9 cellular contexts compared by ENCODE assay signal in the genomic region with DNA sequence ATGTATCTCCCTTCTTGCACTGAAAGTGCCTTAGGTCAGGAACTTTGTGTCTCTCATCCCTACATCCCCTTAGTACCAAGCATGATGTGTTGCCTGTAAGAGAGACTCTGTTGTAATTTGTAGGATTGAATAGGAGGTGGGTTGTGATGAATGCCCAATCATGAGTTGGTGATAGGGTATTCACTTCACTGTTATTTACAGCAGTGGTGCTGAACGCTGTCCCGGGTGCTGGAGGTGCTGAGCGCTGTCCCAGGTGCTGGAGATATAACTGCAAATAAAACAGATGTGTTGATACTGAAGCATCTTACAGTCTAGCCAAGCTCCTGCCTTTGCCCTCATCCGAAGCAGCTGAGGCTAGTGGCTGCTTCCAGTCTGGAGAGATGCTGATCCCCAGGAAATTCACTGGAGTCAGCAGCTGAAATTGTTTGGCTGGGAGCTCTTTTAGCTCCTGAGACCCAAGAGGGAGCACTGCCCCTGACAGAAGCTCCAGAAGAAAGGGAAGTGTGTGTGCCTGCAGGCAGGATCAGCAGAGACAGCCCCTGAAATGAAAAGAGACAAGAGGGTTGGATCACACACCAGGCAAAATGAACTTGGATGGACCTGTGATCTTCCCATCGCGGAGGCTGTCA.
DNase-seq lines count a peak whose midpoint lies in the region; ATAC-seq, FAIRE-seq and TF ChIP-seq lines count a peak whose summit lies in the region.
"Had no signal": no experiment of that assay in that cellular context is flagged by ENCODE, and none has a peak within 500 bp of the region (broad histone marks: within the 10 kb centered on the region; RNA-seq: fewer than 3 reads in every experiment).

No MANE protein-coding gene starts in this region.

- DNase-seq in GM03348 (ENCODE audit: low spot score) (peak; percentile 17), HPDE6-E6E7 (ENCODE audit: extremely low spot score) (peak; percentile 3), mesendoderm (peak; percentile 69), D721Med (ENCODE audit: insufficient read length, low spot score) (no peak), HCEC 1CT (no peak)
- peak; percentile 14 for DNase-seq in activated naive CD4-positive, alpha-beta T cell treated with anti-CD3 and anti-CD28 coated beads, Interleukin-2, amount 50 U/mL, for 16 hours
- DNase-seq in effector CD4-positive, alpha-beta T cell, result no peak

- H3K27ac ChIP-seq in mesendoderm (ENCODE audit: low read depth, low read length), result no peak overlapping the region

- H2BK15ac ChIP-seq in mesendoderm (replicated peaks; ENCODE audit: low read depth), result no peak overlapping the region

- no CpG with 5 or more reads among the region's 6 CpGs for WGBS in mesendoderm (ENCODE audit: extremely low coverage, insufficient coverage, low lambda C conversion rate)

- no peak overlapping the region for H4K8ac ChIP-seq in mesendoderm (ENCODE audit: low read depth, low read length)

- H2AK5ac ChIP-seq in mesendoderm (ENCODE audit: low read length), result no peak overlapping the region

- H3K18ac ChIP-seq in mesendoderm (ENCODE audit: low read length), result no peak overlapping the region

- H3K79me1 ChIP-seq in mesendoderm (ENCODE audit: low read length), result no peaks in the 10 kb centered on the region

- no peak for TF ChIP-seq CTCF in D721Med (IDR thresholded peaks at IDR 0.05; ENCODE audit: insufficient read depth, missing control alignments)

- H3K9ac ChIP-seq in mesendoderm (ENCODE audit: low read length), result no peak overlapping the region

- no peak overlapping the region for H2BK5ac ChIP-seq in mesendoderm (ENCODE audit: low read length)

- no peak overlapping the region for H3K4me3 ChIP-seq in mesendoderm (ENCODE audit: low read length)

- H3K27me3 ChIP-seq in mesendoderm (ENCODE audit: insufficient read depth, low read length, poor library complexity), result no peaks in the 10 kb centered on the region

- no peaks in the 10 kb centered on the region for H3K4me1 ChIP-seq in mesendoderm (ENCODE audit: control insufficient read depth, low read depth, low read length)

- no peak for ATAC-seq in GM18858 (IDR thresholded peaks at IDR 0.05; ENCODE audit: unreplicated experiment)
- ATAC-seq: T-cell had no signal

- no peak overlapping the region for H3K4me2 ChIP-seq in mesendoderm (ENCODE audit: low read length)

- H4K5ac ChIP-seq in mesendoderm (ENCODE audit: low read length), result no peak overlapping the region

- FAIRE-seq in D721Med (lab: Jason Lieb, UNC), result no peak

- H3K23ac ChIP-seq in mesendoderm (ENCODE audit: low read length), result no peak overlapping the region

- H2BK120ac ChIP-seq in mesendoderm (ENCODE audit: low read depth, low read length), result no peak overlapping the region

- H3K79me2 ChIP-seq in mesendoderm (ENCODE audit: control insufficient read depth, insufficient read depth, low read length), result no peaks in the 10 kb centered on the region

- no peaks in the 10 kb centered on the region for H3K36me3 ChIP-seq in mesendoderm (ENCODE audit: control insufficient read depth, insufficient read depth, low read length)

- no peak overlapping the region for H3K4ac ChIP-seq in mesendoderm (ENCODE audit: low read depth, low read length)

- H3K56ac ChIP-seq in mesendoderm (ENCODE audit: low read length), result no peak overlapping the region

Comparison
In these comparisons a context has a peak if more than half of its experiments do, and no peak if none do; other contexts are left out.
1. DNase-seq: peak in GM03348 (single experiment), HPDE6-E6E7 (single experiment), activated naive CD4-positive, alpha-beta T cell treated with anti-CD3 and anti-CD28 coated beads, Interleukin-2, amount 50 U/mL, for 16 hours (single experiment) and mesendoderm (single experiment); none in D721Med (single experiment), HCEC 1CT (single experiment) and effector CD4-positive, alpha-beta T cell (single experiment).